1 cellular context compared by ENCODE assay signal in the genomic region with DNA sequence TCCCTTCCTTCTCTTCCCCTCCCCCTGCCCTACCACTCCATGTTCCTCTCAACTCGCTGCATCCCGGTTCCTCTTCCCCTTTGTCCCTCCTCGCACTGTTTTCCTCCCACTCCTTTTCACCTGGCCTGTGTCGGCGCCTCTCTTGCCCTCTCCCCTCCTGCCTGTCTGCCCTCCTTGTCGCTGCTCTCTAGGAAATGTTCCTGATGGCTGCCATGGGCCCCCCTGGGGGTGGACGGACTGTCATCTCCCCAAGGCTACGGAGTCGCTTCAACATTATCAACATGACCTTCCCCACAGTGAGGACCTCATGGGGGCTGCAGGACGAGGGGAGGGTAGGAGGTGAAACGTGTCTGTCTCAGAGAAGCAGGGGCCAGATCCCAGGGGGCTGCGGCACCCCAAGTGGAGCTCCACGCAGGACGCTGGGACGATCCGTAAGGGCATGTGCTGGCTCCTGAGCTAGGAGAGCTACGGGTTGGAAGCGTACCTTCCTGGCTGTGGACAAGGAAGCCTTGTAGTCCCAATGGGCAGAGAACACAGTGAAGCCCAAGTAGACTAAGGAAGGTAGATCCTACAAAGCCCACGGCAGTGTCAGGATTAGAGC.
TF ChIP-seq lines count a peak whose summit lies in the region.

No MANE protein-coding gene starts in this region.

TF ChIP-seq in H1, 55 proteins besides CTCF, POLR2A, EP300 and RAD21:
- no peak for TF ChIP-seq SUZ12 (IDR thresholded peaks at IDR 0.05; ENCODE audit: low read length)
